Comparison of ENCODE assay signal across 8 cellular contexts in genomic region chr19:2944403-2944774, GRCh38. TPM values are rescaled to one million over a fixed set of nuclear protein-coding genes. Genes with fewer than 3 reads are reported as not detected.
DNase-seq lines count a peak whose midpoint lies in the region; ATAC-seq and TF ChIP-seq lines count a peak whose summit lies in the region.

No MANE protein-coding gene starts in this region.

- TF ChIP-seq CTCF in brain microvascular endothelial cell (IDR thresholded peaks at IDR 0.05; ENCODE audit: low read depth, low read length, missing control alignments): no peak
- TF ChIP-seq CTCF in mesothelial cell of epicardium (IDR thresholded peaks at IDR 0.05; ENCODE audit: unreplicated experiment): no peak

- peak overlapping the region; percentile 45 for H3K27ac Mint-ChIP-seq in stimulated activated naive CD8-positive, alpha-beta T cell treated with anti-CD3 and anti-CD28 coated beads, Interleukin-15, Interleukin-2, amounts not matched to agents 100 ng/mL and 50 ng/mL, for 24 hours
- H3K27ac Mint-ChIP-seq in mesothelial cell of epicardium: peak overlapping the region; percentile 57

- H3K4me1 Mint-ChIP-seq in stimulated activated naive CD8-positive, alpha-beta T cell treated with anti-CD3 and anti-CD28 coated beads, Interleukin-15, Interleukin-2, amounts not matched to agents 100 ng/mL and 50 ng/mL, for 24 hours (ENCODE audit: low read depth): peaks cover 21% of the 10 kb centered on the region
- peaks cover 26% of the 10 kb centered on the region for H3K4me1 Mint-ChIP-seq in mesothelial cell of epicardium

- no peak overlapping the region for H3K27ac ChIP-seq in brain microvascular endothelial cell

- in situ Hi-C loops in brain microvascular endothelial cell (cut with HindIII; ENCODE audit: low pct_ligation_motif_present, low sequenced_read_pairs): no loop called here

- no peak for ATAC-seq in stimulated activated naive CD8-positive, alpha-beta T cell treated with anti-CD3 and anti-CD28 coated beads, Interleukin-15, Interleukin-2, amounts not matched to agents 100 U/mL and 50 U/mL, for 24 hours
- no peak for ATAC-seq in HG03095 (IDR thresholded peaks at IDR 0.05; ENCODE audit: unreplicated experiment)

- peak overlapping the region; percentile 75 for H3K4me3 ChIP-seq in brain microvascular endothelial cell (ENCODE audit: low read depth, low read length)

- H3K36me3 ChIP-seq in brain microvascular endothelial cell (replicated peaks): no peaks in the 10 kb centered on the region

- no peaks in the 10 kb centered on the region for H3K9me3 Mint-ChIP-seq in stimulated activated naive CD8-positive, alpha-beta T cell treated with anti-CD3 and anti-CD28 coated beads, Interleukin-15, Interleukin-2, amounts not matched to agents 100 ng/mL and 50 ng/mL, for 24 hours
- no peaks in the 10 kb centered on the region for H3K9me3 Mint-ChIP-seq in mesothelial cell of epicardium

- DNase-seq in stimulated activated naive CD8-positive, alpha-beta T cell treated with anti-CD3 and anti-CD28 coated beads, Interleukin-15, Interleukin-2, amounts not matched to agents 100 U/mL and 50 U/mL, for 24 hours: no peak
- DNase-seq in brain microvascular endothelial cell: no peak
- DNase-seq in mesothelial cell of epicardium (ENCODE audit: low spot score in 2 of 2, unreplicated experiment in 2 of 2): no peak
- DNase-seq in NCI-H2081 treated with DMSO at 0.1 percent for 48 hours (lab: John Stamatoyannopoulos, UW): no peak
- DNase-seq in DMS79 (lab: John Stamatoyannopoulos, UW): no peak
- DNase-seq in dermis blood vessel endothelial cell: no peak

- no peaks in the 10 kb centered on the region for H3K27me3 Mint-ChIP-seq in stimulated activated naive CD8-positive, alpha-beta T cell treated with anti-CD3 and anti-CD28 coated beads, Interleukin-15, Interleukin-2, amounts not matched to agents 100 ng/mL and 50 ng/mL, for 24 hours
- H3K27me3 Mint-ChIP-seq in mesothelial cell of epicardium (ENCODE audit: low read depth): no peaks in the 10 kb centered on the region

- H3K36me3 Mint-ChIP-seq in stimulated activated naive CD8-positive, alpha-beta T cell treated with anti-CD3 and anti-CD28 coated beads, Interleukin-15, Interleukin-2, amounts not matched to agents 100 ng/mL and 50 ng/mL, for 24 hours (ENCODE audit: low read depth): peaks cover 11% of the 10 kb centered on the region
- H3K36me3 Mint-ChIP-seq in mesothelial cell of epicardium: peaks cover 7% of the 10 kb centered on the region

- H3K4me3 Mint-ChIP-seq in stimulated activated naive CD8-positive, alpha-beta T cell treated with anti-CD3 and anti-CD28 coated beads, Interleukin-15, Interleukin-2, amounts not matched to agents 100 ng/mL and 50 ng/mL, for 24 hours: peak overlapping the region; percentile 93
- H3K4me3 Mint-ChIP-seq in mesothelial cell of epicardium: peak overlapping the region; percentile 92

- no peaks in the 10 kb centered on the region for H3K27me3 ChIP-seq in brain microvascular endothelial cell (replicated peaks)

RNA-seq across cellular contexts. Expression of gene ZNF77, which starts 0.4 kb away (rescaled TPM):
- 7.8 to 9.9 TPM (median 7.9 TPM) in 3 replicates for total RNA-seq in mesothelial cell of epicardium
- total RNA-seq in dermis blood vessel endothelial cell: 6.4 and 7.8 TPM in 2 replicates

RNA-seq across cellular contexts. Expression of gene TLE6, which starts 33.0 kb away (rescaled TPM):
- 4.3 to 7.6 TPM (median 6.9 TPM) in 3 replicates for total RNA-seq in mesothelial cell of epicardium
- 2.0 and 2.7 TPM in 2 replicates for total RNA-seq in dermis blood vessel endothelial cell

RNA-seq across cellular contexts. Expression of gene ZNF57, which starts 43.7 kb away (rescaled TPM):
- total RNA-seq in mesothelial cell of epicardium (3.9 to 4.5 TPM (median 4.1 TPM) in 3 replicates), dermis blood vessel endothelial cell (5.1 and 6.3 TPM in 2 replicates)
